8 cellular contexts compared by ENCODE assay signal in the genomic region with DNA sequence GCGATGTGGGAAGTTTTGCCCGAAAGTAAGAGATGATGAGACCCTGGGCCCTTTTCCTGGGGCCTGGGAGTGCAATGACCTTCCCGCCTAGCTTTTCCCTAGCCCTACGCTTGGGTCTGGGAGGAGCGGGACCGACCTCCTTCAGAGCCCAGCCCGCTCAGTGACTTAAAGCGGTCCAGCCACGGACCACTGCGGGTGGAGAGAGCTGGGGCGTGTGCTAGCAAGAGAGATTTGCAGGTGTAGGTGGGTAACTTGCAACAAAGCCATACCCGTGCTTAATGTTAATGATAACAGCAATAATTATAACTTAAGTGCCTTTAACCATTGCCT. TPM values are rescaled to one million over a fixed set of nuclear protein-coding genes. Genes with fewer than 3 reads are reported as not detected.
DNase-seq lines count a peak whose midpoint lies in the region; ATAC-seq and TF ChIP-seq lines count a peak whose summit lies in the region.

No MANE protein-coding gene starts in this region.

- H3K9me2 ChIP-seq in SK-N-SH: no peaks in the 10 kb centered on the region

- H3K9ac ChIP-seq in SK-N-SH: peak overlapping the region; percentile 71; the same call in 1 of the 2 replicates

- 2% methylated on average over 9 of the region's 12 CpGs for WGBS in SK-N-SH (ENCODE audit: low lambda C conversion rate)

- TF ChIP-seq CTCF in SK-N-SH (IDR thresholded peaks at IDR 0.05): no peak
- no peak for TF ChIP-seq CTCF in GM13976 (IDR thresholded peaks at IDR 0.05; ENCODE audit: borderline replicate concordance, control extremely low read depth, extremely low read depth, insufficient read depth, missing control alignments)

- CTCF ChIA-PET in SK-N-SH (lab: Yijun Ruan, JAX): interaction anchor here (0.6 to 3.1 kb wide), 79 partner anchors 9 to 511 kb away, joined by 3 to 192 read pairs (median 6); a partner anchor contains a TSS

- DNase-seq in SK-N-SH (no peak), Right ventricle myocardium superior (no peak), skeletal muscle cell (ENCODE audit: low read depth) (no peak), GM13976 (ENCODE audit: low spot score) (no peak), GM03348 (ENCODE audit: low spot score) (no peak), HT-29 (ENCODE audit: low spot score) (no peak)

- intact Hi-C loops in Right ventricle myocardium superior (cut with DNase I): loop anchor here (5.0 to 10.0 kb wide), 4 partner anchors 64 to 418 kb away; a partner anchor contains a TSS

- no peak for TF ChIP-seq RAD21 in SK-N-SH (IDR thresholded peaks at IDR 0.05; ENCODE audit: low read length)

- POLR2A ChIA-PET in SK-N-SH (lab: Yijun Ruan, JAX): no interaction called here

- ATAC-seq in GM18907 (IDR thresholded peaks at IDR 0.05; ENCODE audit: unreplicated experiment) (peak; percentile 40), HG02763 (IDR thresholded peaks at IDR 0.05; ENCODE audit: unreplicated experiment) (peak; percentile 23), Right ventricle myocardium superior (ENCODE audit: poor library complexity) (peak; percentile 48)

- no peaks in the 10 kb centered on the region for H4K20me1 ChIP-seq in SK-N-SH (ENCODE audit: insufficient read depth)

- peaks cover 5 to 7% of the 10 kb centered on the region in 2 experiments; a peak in 3 of 4 replicates for H3K4me1 ChIP-seq in SK-N-SH (ENCODE audit: control insufficient read depth in 1 of 2, insufficient read depth in 2 of 2, low read depth in 1 of 2, low read length in 1 of 2)

- H3F3A ChIP-seq in SK-N-SH (replicated peaks; ENCODE audit: insufficient read depth): no peaks in the 10 kb centered on the region

- in situ Hi-C loops in GM13976 (cut with MboI; ENCODE audit: low sequenced_read_pairs, unreplicated experiment): loop anchor here (25.0 kb wide), 1 partner anchor 408 kb away; no protein-coding TSS in a partner anchor

- no peaks in the 10 kb centered on the region for H3K27me3 ChIP-seq in SK-N-SH (ENCODE audit: insufficient read depth)

- H3K9me3 ChIP-seq in SK-N-SH: no peaks in the 10 kb centered on the region

- peak overlapping the region; percentile 96 for H3K4me2 ChIP-seq in SK-N-SH

- no peak overlapping the region; a peak in 1 of 4 replicates for H3K27ac ChIP-seq in SK-N-SH (ENCODE audit: low read depth in 2 of 2, low read length in 1 of 2)

- peak overlapping the region; percentile 97; the same call in 1 of the 2 replicates for H2AFZ ChIP-seq in SK-N-SH (ENCODE audit: low read depth)

- H3K4me3 ChIP-seq in SK-N-SH (ENCODE audit: low read depth in 2 of 2, low read length in 1 of 2) (peak overlapping the region; percentile 82 to 89), skeletal muscle cell (ENCODE audit: low read depth, low read length) (peak overlapping the region; percentile 65)

- H3K79me2 ChIP-seq in SK-N-SH (ENCODE audit: insufficient read depth): peaks cover 6% of the 10 kb centered on the region; the same call in 1 of the 2 replicates

- no peak for TF ChIP-seq EP300 in SK-N-SH (IDR thresholded peaks at IDR 0.05; ENCODE audit: borderline replicate concordance in 1 of 2, low read depth in 1 of 2, low read length in 1 of 2)

- H3K36me3 ChIP-seq in SK-N-SH (replicated peaks in 1 of 2; ENCODE audit: control insufficient read depth in 1 of 2, insufficient read depth in 2 of 2, low read length in 1 of 2): no peaks in the 10 kb centered on the region

TF ChIP-seq in SK-N-SH, 30 proteins besides CTCF, POLR2A, EP300 and RAD21 (continues in another document):
- TF ChIP-seq TAF1 (IDR thresholded peaks at IDR 0.05; ENCODE audit: borderline replicate concordance, low read depth, low read length) (no peak), FOSL2 (IDR thresholded peaks at IDR 0.05; ENCODE audit: borderline replicate concordance, low read depth) (no peak), SIN3A (IDR thresholded peaks at IDR 0.05; ENCODE audit: borderline replicate concordance, low read depth, low read length) (no peak), NRF1 (IDR thresholded peaks at IDR 0.05; ENCODE audit: low read depth, low read length) (no peak), FOXM1 (IDR thresholded peaks at IDR 0.05; ENCODE audit: low read depth) (no peak), TEAD4 (IDR thresholded peaks at IDR 0.05; ENCODE audit: borderline replicate concordance, insufficient read depth) (no peak), GATA2 (CRISPR knock-in tag; IDR thresholded peaks at IDR 0.05) (no peak), RFX5 (IDR thresholded peaks at IDR 0.05; ENCODE audit: low read length) (no peak), FOXJ3 (CRISPR knock-in tag; IDR thresholded peaks at IDR 0.05) (no peak), EZH2phosphoT487 (IDR thresholded peaks at IDR 0.05; ENCODE audit: borderline replicate concordance, low read depth) (no peak), ELF1 (IDR thresholded peaks at IDR 0.05) (no peak), RCOR1 (IDR thresholded peaks at IDR 0.05; ENCODE audit: low read length) (no peak), JUND (IDR thresholded peaks at IDR 0.05) (no peak), POLR2AphosphoS5 (IDR thresholded peaks at IDR 0.05; ENCODE audit: low read depth, low read length) (no peak)
- TF ChIP-seq, protein P1, sequence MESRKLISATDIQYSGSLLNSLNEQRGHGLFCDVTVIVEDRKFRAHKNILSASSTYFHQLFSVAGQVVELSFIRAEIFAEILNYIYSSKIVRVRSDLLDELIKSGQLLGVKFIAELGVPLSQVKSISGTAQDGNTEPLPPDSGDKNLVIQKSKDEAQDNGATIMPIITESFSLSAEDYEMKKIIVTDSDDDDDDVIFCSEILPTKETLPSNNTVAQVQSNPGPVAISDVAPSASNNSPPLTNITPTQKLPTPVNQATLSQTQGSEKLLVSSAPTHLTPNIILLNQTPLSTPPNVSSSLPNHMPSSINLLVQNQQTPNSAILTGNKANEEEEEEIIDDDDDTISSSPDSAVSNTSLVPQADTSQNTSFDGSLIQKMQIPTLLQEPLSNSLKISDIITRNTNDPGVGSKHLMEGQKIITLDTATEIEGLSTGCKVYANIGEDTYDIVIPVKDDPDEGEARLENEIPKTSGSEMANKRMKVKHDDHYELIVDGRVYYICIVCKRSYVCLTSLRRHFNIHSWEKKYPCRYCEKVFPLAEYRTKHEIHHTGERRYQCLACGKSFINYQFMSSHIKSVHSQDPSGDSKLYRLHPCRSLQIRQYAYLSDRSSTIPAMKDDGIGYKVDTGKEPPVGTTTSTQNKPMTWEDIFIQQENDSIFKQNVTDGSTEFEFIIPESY (IDR thresholded peaks at IDR 0.05; ENCODE audit: borderline replicate concordance, low read depth): no peak
- TF ChIP-seq, protein P2, sequence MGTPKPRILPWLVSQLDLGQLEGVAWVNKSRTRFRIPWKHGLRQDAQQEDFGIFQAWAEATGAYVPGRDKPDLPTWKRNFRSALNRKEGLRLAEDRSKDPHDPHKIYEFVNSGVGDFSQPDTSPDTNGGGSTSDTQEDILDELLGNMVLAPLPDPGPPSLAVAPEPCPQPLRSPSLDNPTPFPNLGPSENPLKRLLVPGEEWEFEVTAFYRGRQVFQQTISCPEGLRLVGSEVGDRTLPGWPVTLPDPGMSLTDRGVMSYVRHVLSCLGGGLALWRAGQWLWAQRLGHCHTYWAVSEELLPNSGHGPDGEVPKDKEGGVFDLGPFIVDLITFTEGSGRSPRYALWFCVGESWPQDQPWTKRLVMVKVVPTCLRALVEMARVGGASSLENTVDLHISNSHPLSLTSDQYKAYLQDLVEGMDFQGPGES (IDR thresholded peaks at IDR 0.05; ENCODE audit: low read depth, low read length): no peak
- TF ChIP-seq, protein P3, sequence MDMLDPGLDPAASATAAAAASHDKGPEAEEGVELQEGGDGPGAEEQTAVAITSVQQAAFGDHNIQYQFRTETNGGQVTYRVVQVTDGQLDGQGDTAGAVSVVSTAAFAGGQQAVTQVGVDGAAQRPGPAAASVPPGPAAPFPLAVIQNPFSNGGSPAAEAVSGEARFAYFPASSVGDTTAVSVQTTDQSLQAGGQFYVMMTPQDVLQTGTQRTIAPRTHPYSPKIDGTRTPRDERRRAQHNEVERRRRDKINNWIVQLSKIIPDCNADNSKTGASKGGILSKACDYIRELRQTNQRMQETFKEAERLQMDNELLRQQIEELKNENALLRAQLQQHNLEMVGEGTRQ (IDR thresholded peaks at IDR 0.05; ENCODE audit: borderline replicate concordance, low read depth, low read length): no peak
- TF ChIP-seq, protein P4, sequence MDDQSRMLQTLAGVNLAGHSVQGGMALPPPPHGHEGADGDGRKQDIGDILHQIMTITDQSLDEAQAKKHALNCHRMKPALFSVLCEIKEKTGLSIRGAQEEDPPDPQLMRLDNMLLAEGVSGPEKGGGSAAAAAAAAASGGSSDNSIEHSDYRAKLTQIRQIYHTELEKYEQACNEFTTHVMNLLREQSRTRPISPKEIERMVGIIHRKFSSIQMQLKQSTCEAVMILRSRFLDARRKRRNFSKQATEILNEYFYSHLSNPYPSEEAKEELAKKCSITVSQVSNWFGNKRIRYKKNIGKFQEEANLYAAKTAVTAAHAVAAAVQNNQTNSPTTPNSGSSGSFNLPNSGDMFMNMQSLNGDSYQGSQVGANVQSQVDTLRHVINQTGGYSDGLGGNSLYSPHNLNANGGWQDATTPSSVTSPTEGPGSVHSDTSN (IDR thresholded peaks at IDR 0.05): no peak

RNA-seq across cellular contexts. Expression of a gene that starts 0.5 kb away (rescaled TPM):
- polyA plus RNA-seq in SK-N-SH (2012; rRNA removed): 6.4 and 10.1 TPM in 2 replicates
- 9.0 and 10.7 TPM in 2 replicates for polyA plus RNA-seq in SK-N-SH (2012; cell fraction: cytosol; rRNA removed)
- polyA plus RNA-seq in SK-N-SH (2012; cell fraction: nucleus; rRNA removed): 9.0 and 21.7 TPM in 2 replicates
- 6.5 TPM for total RNA-seq in Right ventricle myocardium superior
- total RNA-seq in HT-29 (2014; rRNA removed; shearing (Covaris generic)): 2.0 and 3.0 TPM in 2 replicates
